Comparison of ENCODE assay signal across 32 cellular contexts in the genomic region with DNA sequence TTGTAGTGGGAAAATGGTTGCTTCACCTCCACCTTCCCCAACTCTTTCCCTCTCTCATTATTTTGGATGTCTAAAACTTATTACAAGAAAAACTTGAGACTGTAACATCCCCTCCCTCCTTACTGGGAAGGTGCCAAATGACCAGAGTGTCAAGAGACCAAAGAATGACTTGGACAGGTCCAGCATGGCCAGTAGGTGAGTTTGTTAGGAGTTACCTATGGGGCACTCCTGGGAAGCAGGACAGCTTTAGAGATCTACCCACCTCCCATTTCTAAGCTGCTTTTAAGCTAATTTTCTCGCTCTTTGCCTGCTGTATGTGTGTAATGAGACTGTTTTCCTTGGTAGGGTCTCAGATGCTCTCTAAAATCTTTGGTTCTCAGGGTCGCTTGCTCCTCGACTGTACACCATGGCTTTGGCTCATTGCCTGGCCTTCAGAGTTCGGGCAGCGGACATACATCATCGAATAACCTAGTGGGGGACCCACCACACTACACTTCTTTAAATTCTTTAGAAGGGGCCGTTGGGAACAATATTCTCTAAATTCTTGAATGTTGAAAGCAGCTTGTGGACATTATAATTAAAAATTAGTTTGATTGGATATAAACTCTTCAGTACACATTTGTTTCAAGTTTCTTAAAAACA. TPM values are rescaled to one million over a fixed set of nuclear protein-coding genes. Genes with fewer than 3 reads are reported as not detected.
"Had no signal": no experiment of that assay in that cellular context is flagged by ENCODE, and none has a peak within 500 bp of the region (broad histone marks: within the 10 kb centered on the region; RNA-seq: fewer than 3 reads in every experiment).

No MANE protein-coding gene starts in this region.

- H3K9me3 ChIP-seq: ascending aorta, esophagus muscularis mucosa, neutrophil, upper lobe of left lung, vagina had no signal

- H3K27me3 Mint-ChIP-seq: activated naive CD4-positive, alpha-beta T cell treated with anti-CD3 and anti-CD28 coated beads, Interleukin-2, amount 10 ng/mL, durations not matched to agents 7 days and 5 days; activated naive CD8-positive, alpha-beta T cell treated with anti-CD3 and anti-CD28 coated beads, Interleukin-2, amount 10 ng/mL, durations not matched to agents 7 days and 5 days; brain; stimulated activated memory B cell treated with anti-CD40 and anti-IgM and Interleukin-4, amounts not matched to agents 10 μg/mL and 1 μg/mL and 100 μg/mL, for 72 hours; stimulated activated naive CD8-positive, alpha-beta T cell treated with anti-CD3 and anti-CD28 coated beads, Interleukin-15, amount 100 ng/mL, for 72 hours had no signal

- H3K9me3 Mint-ChIP-seq: activated naive CD4-positive, alpha-beta T cell treated with anti-CD3 and anti-CD28 coated beads, Interleukin-2, amount 10 ng/mL, durations not matched to agents 7 days and 5 days; activated naive CD8-positive, alpha-beta T cell treated with anti-CD3 and anti-CD28 coated beads, Interleukin-2, amount 10 ng/mL, durations not matched to agents 7 days and 5 days; activated T-helper 1 cell treated with anti-CD3 and anti-CD28 coated beads, Interleukin-12 subunit alpha, Interleukin-12 subunit beta, Interleukin-2, Interleukin-4 antibody, amounts not matched to agents 30 ng/mL and 10 ng/mL and 1 ng/mL, durations not matched to agents 14 hours and 24 hours and 36 hours; brain; nephron; stimulated activated memory B cell treated with anti-CD40 and anti-IgM and Interleukin-4, amounts not matched to agents 10 μg/mL and 1 μg/mL and 100 μg/mL, for 72 hours; stimulated activated naive CD8-positive, alpha-beta T cell treated with anti-CD3 and anti-CD28 coated beads, Interleukin-15, amount 100 ng/mL, for 72 hours had no signal

- H3K27me3 ChIP-seq: ascending aorta, dorsolateral prefrontal cortex, esophagus muscularis mucosa, neutrophil, upper lobe of left lung, vagina had no signal

- H3K4me3 ChIP-seq: ascending aorta, coronary artery, dorsolateral prefrontal cortex, esophagus muscularis mucosa, smooth muscle cell, upper lobe of left lung, vagina had no signal

- H3K4me1 ChIP-seq: ascending aorta, esophagus muscularis mucosa, upper lobe of left lung, vagina had no signal

- H3K36me3 ChIP-seq: vagina had no signal

- H3K27ac Mint-ChIP-seq: activated naive CD4-positive, alpha-beta T cell treated with anti-CD3 and anti-CD28 coated beads, Interleukin-2, amount 10 ng/mL, durations not matched to agents 7 days and 5 days; activated naive CD8-positive, alpha-beta T cell treated with anti-CD3 and anti-CD28 coated beads, Interleukin-2, amount 10 ng/mL, durations not matched to agents 7 days and 5 days; activated T-helper 1 cell treated with anti-CD3 and anti-CD28 coated beads, Interleukin-12 subunit alpha, Interleukin-12 subunit beta, Interleukin-2, Interleukin-4 antibody, amounts not matched to agents 30 ng/mL and 10 ng/mL and 1 ng/mL, durations not matched to agents 14 hours and 24 hours and 36 hours; nephron had no signal

- H3K27ac ChIP-seq: ascending aorta, coronary artery, dorsolateral prefrontal cortex, esophagus muscularis mucosa, neutrophil, upper lobe of left lung, vagina had no signal

- H3K4me2 ChIP-seq: smooth muscle cell had no signal

- DNase-seq: activated CD4-positive, alpha-beta T cell treated with anti-CD3 and anti-CD28 coated beads, Interleukin-2, amount 50 U/mL, for 48 hours; activated CD8-positive, alpha-beta memory T cell treated with anti-CD3 and anti-CD28 coated beads, Interleukin-2, amount 50 U/mL, for 4 hours; activated gamma-delta T cell; activated naive CD4-positive, alpha-beta T cell treated with anti-CD3 and anti-CD28 coated beads, Interleukin-2, amount 10 ng/mL, durations not matched to agents 7 days and 5 days; activated naive CD8-positive, alpha-beta T cell treated with anti-CD3 and anti-CD28 coated beads, Interleukin-2, amount 10 ng/mL, durations not matched to agents 7 days and 5 days; activated T-cell treated with anti-CD3 and anti-CD28 coated beads, Interleukin-2, amount 50 U/mL, for 1 hour; dorsolateral prefrontal cortex; foreskin melanocyte; islet precursor cell; left ventricle myocardium superior; stimulated activated CD4-positive, alpha-beta T cell treated with anti-CD3 and anti-CD28 coated beads, Interleukin-1b, Interleukin-23, amount 100 ng/mL, for 48 hours; stimulated activated CD4-positive, alpha-beta T cell treated with anti-CD3 and anti-CD28 coated beads, Interleukin-4, amount 100 ng/mL, for 4 hours; stimulated activated CD8-positive, alpha-beta memory T cell treated with anti-CD3 and anti-CD28 coated beads, Interleukin-4, amount 100 ng/mL, for 48 hours; stimulated activated naive CD8-positive, alpha-beta T cell treated with anti-CD3 and anti-CD28 coated beads, Interleukin-15, amount 100 ng/mL, for 72 hours; substantia nigra; T-helper 2 cell; upper lobe of left lung had no signal

- ATAC-seq: left ventricle myocardium superior; stimulated activated memory B cell treated with anti-CD40 and anti-IgM and Interleukin-4, amounts not matched to agents 10 μg/mL and 1 μg/mL and 100 μg/mL, for 72 hours; stimulated activated naive CD8-positive, alpha-beta T cell treated with anti-CD3 and anti-CD28 coated beads, Interleukin-15, amount 100 ng/mL, for 72 hours had no signal

- H3K4me3 Mint-ChIP-seq: activated naive CD4-positive, alpha-beta T cell treated with anti-CD3 and anti-CD28 coated beads, Interleukin-2, amount 10 ng/mL, durations not matched to agents 7 days and 5 days; activated naive CD8-positive, alpha-beta T cell treated with anti-CD3 and anti-CD28 coated beads, Interleukin-2, amount 10 ng/mL, durations not matched to agents 7 days and 5 days; activated T-helper 1 cell treated with anti-CD3 and anti-CD28 coated beads, Interleukin-12 subunit alpha, Interleukin-12 subunit beta, Interleukin-2, Interleukin-4 antibody, amounts not matched to agents 30 ng/mL and 10 ng/mL and 1 ng/mL, durations not matched to agents 14 hours and 24 hours and 36 hours; brain; nephron; stimulated activated memory B cell treated with anti-CD40 and anti-IgM and Interleukin-4, amounts not matched to agents 10 μg/mL and 1 μg/mL and 100 μg/mL, for 72 hours; stimulated activated naive CD8-positive, alpha-beta T cell treated with anti-CD3 and anti-CD28 coated beads, Interleukin-15, amount 100 ng/mL, for 72 hours had no signal

- H3K4me1 Mint-ChIP-seq: activated naive CD4-positive, alpha-beta T cell treated with anti-CD3 and anti-CD28 coated beads, Interleukin-2, amount 10 ng/mL, durations not matched to agents 7 days and 5 days; activated naive CD8-positive, alpha-beta T cell treated with anti-CD3 and anti-CD28 coated beads, Interleukin-2, amount 10 ng/mL, durations not matched to agents 7 days and 5 days; brain; nephron; stimulated activated memory B cell treated with anti-CD40 and anti-IgM and Interleukin-4, amounts not matched to agents 10 μg/mL and 1 μg/mL and 100 μg/mL, for 72 hours; stimulated activated naive CD8-positive, alpha-beta T cell treated with anti-CD3 and anti-CD28 coated beads, Interleukin-15, amount 100 ng/mL, for 72 hours had no signal

RNA-seq across cellular contexts. Expression of a gene that starts 53.8 kb away (rescaled TPM):
- total RNA-seq: activated CD8-positive, alpha-beta memory T cell treated with anti-CD3 and anti-CD28 coated beads for 36 hours; glomerular endothelial cell; lung microvascular endothelial cell; osteocyte; renal cortical epithelial cell; smooth muscle cell had no signal
